ENCODE assay signal across 1 cellular context in the genomic region with DNA sequence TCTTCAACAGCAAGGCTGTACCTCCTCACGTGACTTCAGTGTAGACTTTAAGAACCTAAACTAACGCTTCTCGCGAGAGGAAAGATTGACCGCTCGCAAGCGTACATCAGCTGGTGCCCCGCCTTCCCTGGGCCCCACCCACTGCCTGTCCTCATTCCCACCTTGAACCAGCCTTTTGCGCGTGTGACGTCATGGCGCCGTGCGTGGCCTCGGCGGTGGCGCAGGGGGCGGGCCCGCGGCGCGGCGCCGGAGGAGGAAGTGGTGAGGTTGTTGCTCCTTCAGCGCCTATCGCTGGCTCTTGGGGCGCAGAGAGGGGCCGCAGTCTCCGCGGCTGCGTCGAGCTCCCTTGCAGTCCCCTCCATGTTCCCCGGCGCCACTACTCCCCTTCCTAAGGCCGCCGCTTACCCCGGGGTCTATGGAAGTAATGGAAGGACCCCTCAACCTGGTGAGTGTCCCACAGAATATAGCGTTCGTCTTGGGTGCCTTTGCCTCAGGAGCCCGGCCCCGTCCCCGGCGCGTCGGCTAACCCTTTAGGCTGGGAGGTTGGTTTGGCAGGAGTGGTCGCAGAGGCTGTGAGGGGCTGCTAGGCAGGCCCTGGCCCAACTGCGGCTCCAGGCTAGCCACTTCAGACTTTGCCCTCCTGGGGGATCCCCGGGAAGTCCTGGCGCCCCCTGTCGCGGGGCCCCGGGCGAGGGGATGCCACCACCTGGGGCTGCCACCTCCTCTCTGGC.
A peak's percentile ranks its signal among the peaks of the same experiment; 100 is the strongest.
TF ChIP-seq lines count a peak whose summit lies in the region.

Gene NRBF2 (plus strand): TSS at position 273 of the 731 bp plus-strand sequence. CDS start 143 bp downstream, at position 416.

TF ChIP-seq in A549, 52 proteins besides CTCF, POLR2A, EP300 and RAD21 (continued from another document):
- TF ChIP-seq ZSCAN20 (CRISPR knock-in tag; IDR thresholded peaks at IDR 0.05) (no peak), BCL3 (IDR thresholded peaks at IDR 0.05) (peak; percentile 93), RARB (CRISPR knock-in tag; IDR thresholded peaks at IDR 0.05) (no peak), JUNB (IDR thresholded peaks at IDR 0.05) (no peak), GATA3 (IDR thresholded peaks at IDR 0.05; ENCODE audit: borderline replicate concordance) (peak; percentile 59; the same call in 1 of the 2 replicates), CEBPB (IDR thresholded peaks at IDR 0.05) (no peak), RFX5 (IDR thresholded peaks at IDR 0.05) (0 out of 2 replicates have a peak, but pooled peaks have one; percentile 22), MAX (IDR thresholded peaks at IDR 0.05) (peak; percentile 91), HOXA7 (CRISPR knock-in tag; IDR thresholded peaks at IDR 0.05) (no peak), E2F6 (IDR thresholded peaks at IDR 0.05; ENCODE audit: borderline replicate concordance, low read depth) (peak; percentile 80; the same call in 1 of the 2 replicates), MYC (IDR thresholded peaks at IDR 0.05; ENCODE audit: borderline replicate concordance, low read length) (peak; percentile 48; the same call in 1 of the 2 replicates), BHLHE40 (IDR thresholded peaks at IDR 0.05; ENCODE audit: low read depth, low read length) (peak; percentile 59; the same call in 1 of the 2 replicates)
